ENCODE assay signal across 1 cellular context in genomic region chr10:101066146-101066889, GRCh38.
TF ChIP-seq lines count a peak whose summit lies in the region.

No MANE protein-coding gene starts in this region.

TF ChIP-seq in HEK293, 187 proteins besides CTCF, POLR2A, EP300 and RAD21 (continued from another document):
- TF ChIP-seq TSHZ1 (tag by site-specific recombination; IDR thresholded peaks at IDR 0.05; ENCODE audit: borderline replicate concordance), result no peak
- TF ChIP-seq REST (tag by site-specific recombination; IDR thresholded peaks at IDR 0.05), result peak; percentile 39; the same call in 1 of the 2 replicates
- TF ChIP-seq OSR2 (tag by site-specific recombination; IDR thresholded peaks at IDR 0.05), result peak; percentile 86
- TF ChIP-seq ZNF23 (tag by site-specific recombination; IDR thresholded peaks at IDR 0.05; ENCODE audit: borderline replicate concordance), result no peak
- TF ChIP-seq TRIM28 (IDR thresholded peaks at IDR 0.05; ENCODE audit: borderline replicate concordance, low read length), result peak; percentile 78
- peak; percentile 87 for TF ChIP-seq PRDM10 (tag by site-specific recombination; IDR thresholded peaks at IDR 0.05)
- no peak for TF ChIP-seq ZNF701 (tag by site-specific recombination; IDR thresholded peaks at IDR 0.05)
- TF ChIP-seq ZNF112 (tag by site-specific recombination; IDR thresholded peaks at IDR 0.05), result no peak
- peak; percentile 98 for TF ChIP-seq ZBTB8A (tag by site-specific recombination; IDR thresholded peaks at IDR 0.05)
- 0 out of 2 replicates have a peak, but pooled peaks have one; percentile 35 for TF ChIP-seq ZNF449 (tag by site-specific recombination; IDR thresholded peaks at IDR 0.05)
- TF ChIP-seq ZNF354C (tag by site-specific recombination; IDR thresholded peaks at IDR 0.05; ENCODE audit: borderline replicate concordance, low read depth), result no peak
- TF ChIP-seq YY1 (tag by site-specific recombination; IDR thresholded peaks at IDR 0.05), result 0 out of 2 replicates have a peak, but pooled peaks have one; percentile 51
- no peak for TF ChIP-seq ZBTB49 (tag by site-specific recombination; IDR thresholded peaks at IDR 0.05; ENCODE audit: low read depth)
- no peak for TF ChIP-seq ZNF223 (tag by site-specific recombination; IDR thresholded peaks at IDR 0.05)
- no peak for TF ChIP-seq ZNF473 (tag by site-specific recombination; IDR thresholded peaks at IDR 0.05)
- no peak for TF ChIP-seq ZNF624 (tag by site-specific recombination; IDR thresholded peaks at IDR 0.05)
- peak; percentile 78 for TF ChIP-seq SP3 (tag by site-specific recombination; IDR thresholded peaks at IDR 0.05)
- no peak for TF ChIP-seq ZNF549 (tag by site-specific recombination; IDR thresholded peaks at IDR 0.05)
- TF ChIP-seq ZNF777 (tag by site-specific recombination; IDR thresholded peaks at IDR 0.05; ENCODE audit: borderline replicate concordance), result no peak
- no peak; the same call in 1 of the 2 replicates for TF ChIP-seq ZNF398 (tag by site-specific recombination; IDR thresholded peaks at IDR 0.05)
- peak; percentile 95 for TF ChIP-seq ZNF692 (tag by site-specific recombination; IDR thresholded peaks at IDR 0.05)
- TF ChIP-seq ZNF548 (tag by site-specific recombination; IDR thresholded peaks at IDR 0.05), result no peak
- no peak for TF ChIP-seq ZNF433 (tag by site-specific recombination; IDR thresholded peaks at IDR 0.05; ENCODE audit: low read depth)
- no peak for TF ChIP-seq ZNF248 (tag by site-specific recombination; IDR thresholded peaks at IDR 0.05)
- TF ChIP-seq ZNF658 (tag by site-specific recombination; IDR thresholded peaks at IDR 0.05), result no peak
- TF ChIP-seq MYNN (tag by site-specific recombination; IDR thresholded peaks at IDR 0.05; ENCODE audit: borderline replicate concordance), result no peak
